ENCODE assay signal across 21 cellular contexts in genomic region chr4:182608525-182608924, GRCh38.
"Had no signal": no experiment of that assay in that cellular context is flagged by ENCODE, and none has a peak within 500 bp of the region (broad histone marks: within the 10 kb centered on the region; RNA-seq: fewer than 3 reads in every experiment).

No MANE protein-coding gene starts in this region.

- H3K27ac ChIP-seq: KMS-11 had no signal

- H3K36me3 Mint-ChIP-seq: IgD-negative memory B cell had no signal

- H3K9ac ChIP-seq: KMS-11, SK-N-SH had no signal

- H3K4me1 Mint-ChIP-seq: IgD-negative memory B cell had no signal

- H3K4me3 ChIP-seq: K562 had no signal

- H3K9me2 ChIP-seq: SK-N-SH had no signal

- H3K27ac Mint-ChIP-seq: IgD-negative memory B cell had no signal

- H3K9me3 Mint-ChIP-seq: IgD-negative memory B cell had no signal

- H3K4me2 ChIP-seq: KMS-11, SK-N-SH had no signal

- H3K27me3 Mint-ChIP-seq: IgD-negative memory B cell had no signal

- ATAC-seq: HepG2, K562 had no signal

- H3K9me3 ChIP-seq: SK-N-SH had no signal

- H3K4me3 Mint-ChIP-seq: IgD-negative memory B cell had no signal

- DNase-seq: Kasumi-1, MM.1S, NCI-H1092 treated with DMSO at 0.1 percent for 48 hours, NCI-H1436, NCI-H187, NCI-H2029, NCI-H2081 treated with DMSO at 0.1 percent for 48 hours, NCI-H2171, NCI-H226, NCI-H446, NCI-H510A, NCI-H524 treated with DMSO at 0.1 percent for 48 hours, NCI-H69, NCI-H774, Right ventricle myocardium superior, RPMI8226, SK-N-SH had no signal
